13 cellular contexts compared by ENCODE assay signal in genomic region chr10:110036640-110037039, GRCh38.
DNase-seq lines count a peak whose midpoint lies in the region; ATAC-seq and TF ChIP-seq lines count a peak whose summit lies in the region.
"Had no signal": no experiment of that assay in that cellular context is flagged by ENCODE, and none has a peak within 500 bp of the region (broad histone marks: within the 10 kb centered on the region; RNA-seq: fewer than 3 reads in every experiment).

No MANE protein-coding gene starts in this region.

- peak; percentile 84 for ATAC-seq in GM19351 (IDR thresholded peaks at IDR 0.05; ENCODE audit: unreplicated experiment)
- ATAC-seq in HG02840 (IDR thresholded peaks at IDR 0.05; ENCODE audit: low FRiP score, unreplicated experiment), result peak; percentile 76
- peak; percentile 88 for ATAC-seq in HG03565 (IDR thresholded peaks at IDR 0.05; ENCODE audit: unreplicated experiment)
- ATAC-seq: K562 had no signal

- in situ Hi-C loops in GM13976 (cut with MboI; ENCODE audit: low sequenced_read_pairs, unreplicated experiment), result no loop called here

- DNase-seq in GM13976 (ENCODE audit: low spot score) (peak; percentile 34), NCI-H526 treated with DMSO at 0.1 percent for 48 hours (lab: John Stamatoyannopoulos, UW) (no peak), dedifferentiated amniotic fluid mesenchymal stem cell (ENCODE audit: extremely low spot score) (no peak), GDM1 (lab: John Stamatoyannopoulos, UW) (no peak)
- DNase-seq in stimulated activated CD4-positive, alpha-beta T cell treated with anti-CD3 and anti-CD28 coated beads, Interleukin-4, amount 100 ng/mL, for 4 hours, result no peak
- DNase-seq: activated effector memory CD4-positive, alpha-beta T cell treated with Interleukin-2 at 50 U/mL for 16 hours; CD4-positive, alpha-beta memory T cell; hypothalamus; NCI-H345 had no signal

- no peak for TF ChIP-seq CTCF in GM13976 (IDR thresholded peaks at IDR 0.05; ENCODE audit: borderline replicate concordance, control extremely low read depth, extremely low read depth, insufficient read depth, missing control alignments)
